In the genomic region with DNA sequence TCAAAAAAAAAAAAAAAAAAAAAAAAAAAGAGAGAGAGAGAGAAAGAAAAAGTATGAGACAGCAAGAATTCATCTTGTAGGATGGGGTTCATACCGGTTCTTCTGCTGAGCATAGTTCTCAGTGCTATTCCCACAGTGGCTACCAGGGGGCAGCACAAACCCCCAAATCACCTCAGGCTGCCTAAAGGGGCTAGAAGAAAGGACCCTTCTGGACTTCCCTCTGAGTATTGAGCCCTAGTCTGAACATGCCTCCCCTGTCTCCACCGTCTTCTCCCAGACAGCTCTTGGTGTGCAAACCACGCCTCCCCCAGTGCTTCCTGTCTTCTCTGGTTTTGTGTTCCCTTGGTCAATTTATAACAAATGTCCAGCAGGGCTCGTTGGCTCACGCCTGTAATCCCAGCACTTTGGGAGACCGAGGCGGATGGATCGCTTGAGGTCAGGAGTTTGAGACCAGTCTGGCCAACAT, we compare ENCODE assay signal across 8 cellular contexts. TPM values are rescaled to one million over a fixed set of nuclear protein-coding genes. Genes with fewer than 3 reads are reported as not detected.
DNase-seq lines count a peak whose midpoint lies in the region; ATAC-seq and TF ChIP-seq lines count a peak whose summit lies in the region.

No MANE protein-coding gene starts in this region.

- DNase-seq in SIG-M5 treated with dmso at 0.1 percent for 504 hours (lab: John Stamatoyannopoulos, UW; ENCODE audit: unreplicated experiment) (peak; percentile 80), SIG-M5 (lab: John Stamatoyannopoulos, UW) (no peak), NAMALWA (ENCODE audit: low spot score) (peak; percentile 90), heart right ventricle (peak; percentile 54 to 64), retinal pigment epithelial cell (ENCODE audit: low read depth) (no peak)
- DNase-seq in activated naive CD8-positive, alpha-beta T cell treated with anti-CD3 and anti-CD28 coated beads for 36 hours: peak; percentile 58

- ATAC-seq in heart right ventricle (peak; percentile 14 to 77 (median 55)), HG02970 (IDR thresholded peaks at IDR 0.05; ENCODE audit: low FRiP score, unreplicated experiment) (no peak)

- H3K27ac Mint-ChIP-seq in activated naive CD8-positive, alpha-beta T cell treated with anti-CD3 and anti-CD28 coated beads for 36 hours: no peak overlapping the region

- H3K9me3 Mint-ChIP-seq in activated naive CD8-positive, alpha-beta T cell treated with anti-CD3 and anti-CD28 coated beads for 36 hours: no peaks in the 10 kb centered on the region

- H3K27me3 Mint-ChIP-seq in activated naive CD8-positive, alpha-beta T cell treated with anti-CD3 and anti-CD28 coated beads for 36 hours: peaks cover 12% of the 10 kb centered on the region

- peaks cover 27% of the 10 kb centered on the region for H3F3A ChIP-seq in SU-DHL-6 (ENCODE audit: insufficient read depth)

- no peak overlapping the region for H2AFZ ChIP-seq in SU-DHL-6 (ENCODE audit: low read depth, low read length, severe bottlenecking)

- H3K79me2 ChIP-seq in SU-DHL-6 (ENCODE audit: insufficient read depth, low read length): no peaks in the 10 kb centered on the region

- H3K9me3 ChIP-seq in SU-DHL-6 (ENCODE audit: insufficient read depth, low read length) (no peaks in the 10 kb centered on the region), heart right ventricle (no peaks in the 10 kb centered on the region)

- no peak overlapping the region for H3K9ac ChIP-seq in SU-DHL-6 (ENCODE audit: low read length)

- intact Hi-C loops in heart right ventricle (cut with DNase I): loop anchor here in 9 of 10 donors (2.0 to 10.0 kb wide), 7 partner anchors 65 to 149 kb away; a partner anchor contains a TSS

- H3K36me3 ChIP-seq in SU-DHL-6 (ENCODE audit: low read length) (no peaks in the 10 kb centered on the region), heart right ventricle (no peaks in the 10 kb centered on the region)

- peaks cover 0 to 38% (median 24%) of the 10 kb centered on the region in 9 donors for H3K4me1 ChIP-seq in heart right ventricle

- H3K4me1 Mint-ChIP-seq in activated naive CD8-positive, alpha-beta T cell treated with anti-CD3 and anti-CD28 coated beads for 36 hours: peaks cover 17% of the 10 kb centered on the region

- H3K27me3 ChIP-seq in SU-DHL-6 (ENCODE audit: low read length): no peaks in the 10 kb centered on the region
- peaks cover 0 to 36% (median 9%) of the 10 kb centered on the region in 7 donors for H3K27me3 ChIP-seq in heart right ventricle

- H4K20me1 ChIP-seq in SU-DHL-6 (ENCODE audit: low read depth, low read length): no peaks in the 10 kb centered on the region

- WGBS in heart right ventricle, 2 donors: 41 to 44% methylated on average over 8 of the region's 8 CpGs

- no peak overlapping the region for H3K27ac ChIP-seq in SU-DHL-6 (ENCODE audit: low read depth, low read length)
- no peak overlapping the region for H3K27ac ChIP-seq in heart right ventricle

- H3K9me2 ChIP-seq in SU-DHL-6 (replicated peaks; ENCODE audit: insufficient read depth, low read length): no peaks in the 10 kb centered on the region

- TF ChIP-seq CTCF in SU-DHL-6 (IDR thresholded peaks at IDR 0.05; ENCODE audit: insufficient read depth, low read length, poor library complexity, severe bottlenecking) (peak; percentile 54), heart right ventricle (IDR thresholded peaks at IDR 0.05) (peak; percentile 59 to 82 (median 76)), retinal pigment epithelial cell (conservative IDR thresholded peaks at IDR 0.05; ENCODE audit: low read depth, low read length) (peak; percentile 92)

- no peak overlapping the region for H3K4me3 Mint-ChIP-seq in activated naive CD8-positive, alpha-beta T cell treated with anti-CD3 and anti-CD28 coated beads for 36 hours

- H3K4me2 ChIP-seq in SU-DHL-6 (ENCODE audit: low read depth, low read length, poor library complexity, severe bottlenecking): no peak overlapping the region

- H3K4me3 ChIP-seq in SU-DHL-6 (ENCODE audit: insufficient read depth, low read length, poor library complexity, severe bottlenecking): no peak overlapping the region
- no peak overlapping the region for H3K4me3 ChIP-seq in heart right ventricle
- no peak overlapping the region for H3K4me3 ChIP-seq in retinal pigment epithelial cell (ENCODE audit: low read length)

- H3K36me3 Mint-ChIP-seq in activated naive CD8-positive, alpha-beta T cell treated with anti-CD3 and anti-CD28 coated beads for 36 hours: no peaks in the 10 kb centered on the region

RNA-seq across cellular contexts. Expression of a gene that starts 31.3 kb away (rescaled TPM):
- 10 to 100 TPM; 18.0 to 18.3 TPM for total RNA-seq in activated naive CD8-positive, alpha-beta T cell treated with anti-CD3 and anti-CD28 coated beads for 36 hours
- total RNA-seq in heart right ventricle: 10 to 100 TPM in 9 of 10 donors, 1 to 10 TPM in 1; 8.8 to 20.7 (median 13.8) TPM
- 10 to 100 TPM; 16.2 to 28.8 TPM for polyA plus RNA-seq in heart right ventricle

RNA-seq across cellular contexts. Expression of a gene that starts 59.8 kb away (rescaled TPM):
- total RNA-seq in activated naive CD8-positive, alpha-beta T cell treated with anti-CD3 and anti-CD28 coated beads for 36 hours: 100 to 1,000 TPM; 101 to 105 TPM
- total RNA-seq in heart right ventricle: 10 to 100 TPM; 44.4 to 53.5 (median 49.7) TPM
- 10 to 100 TPM; 13.4 to 19.2 TPM for polyA plus RNA-seq in heart right ventricle

Comparison
In these comparisons a context has a peak if more than half of its experiments do, and no peak if none do; other contexts are left out.
1. DNase-seq: peak in SIG-M5 treated with dmso at 0.1 percent for 504 hours (single experiment), NAMALWA (single experiment), activated naive CD8-positive, alpha-beta T cell treated with anti-CD3 and anti-CD28 coated beads for 36 hours (single experiment) and heart right ventricle (2 of 2); none in SIG-M5 (single experiment) and retinal pigment epithelial cell (single experiment).
2. Peak in every context shown above with its lines, with median percentiles within 50 percentile points of each other: CTCF ChIP-seq.